Comparison of ENCODE assay signal across 15 cellular contexts in genomic region chr3:168616901-168617300, GRCh38.
DNase-seq lines count a peak whose midpoint lies in the region; ATAC-seq and TF ChIP-seq lines count a peak whose summit lies in the region.
"Had no signal": no experiment of that assay in that cellular context is flagged by ENCODE, and none has a peak within 500 bp of the region (broad histone marks: within the 10 kb centered on the region; RNA-seq: fewer than 3 reads in every experiment).

No MANE protein-coding gene starts in this region.

- H3K27ac Mint-ChIP-seq in glutamatergic neuron (ENCODE audit: unreplicated experiment): peak overlapping the region; percentile 81
- peak overlapping the region; percentile 23 for H3K27ac Mint-ChIP-seq in osteocyte (ENCODE audit: unreplicated experiment)
- H3K27ac Mint-ChIP-seq in CD4-positive, alpha-beta T cell: no peak overlapping the region

- H3K9me3 Mint-ChIP-seq in glutamatergic neuron (ENCODE audit: unreplicated experiment): peaks cover 2% of the 10 kb centered on the region
- H3K9me3 Mint-ChIP-seq in osteocyte (ENCODE audit: unreplicated experiment): no peaks in the 10 kb centered on the region
- no peaks in the 10 kb centered on the region for H3K9me3 Mint-ChIP-seq in CD4-positive, alpha-beta T cell

- no peak overlapping the region for H3K4me3 ChIP-seq in SK-N-SH (ENCODE audit: low read depth in 2 of 2, low read length in 1 of 2)
- H3K4me3 ChIP-seq: SJCRH30 had no signal

- 0 out of 2 replicates have a peak overlapping the region, but pooled peaks have one; percentile 1 for H2AFZ ChIP-seq in SK-N-SH (ENCODE audit: low read depth)

- peaks cover 2% of the 10 kb centered on the region for H3K27me3 Mint-ChIP-seq in glutamatergic neuron (ENCODE audit: unreplicated experiment)
- H3K27me3 Mint-ChIP-seq in osteocyte (ENCODE audit: unreplicated experiment): no peaks in the 10 kb centered on the region
- no peaks in the 10 kb centered on the region for H3K27me3 Mint-ChIP-seq in CD4-positive, alpha-beta T cell

- no peak for ATAC-seq in SK-N-SH treated with all-trans-retinoic acid at 6 μM for 48 hours
- no peak for ATAC-seq in CD4-positive, alpha-beta T cell (ENCODE audit: poor library complexity)
- ATAC-seq: PC-3 had no signal

- no peak for TF ChIP-seq EP300 in SK-N-SH (IDR thresholded peaks at IDR 0.05; ENCODE audit: borderline replicate concordance in 1 of 2, low read depth in 1 of 2, low read length in 1 of 2)

- TF ChIP-seq RAD21 in SK-N-SH (IDR thresholded peaks at IDR 0.05; ENCODE audit: low read length): no peak

- no peaks in the 10 kb centered on the region for H3K9me2 ChIP-seq in SK-N-SH

- no peaks in the 10 kb centered on the region for H3K27me3 ChIP-seq in SK-N-SH (ENCODE audit: insufficient read depth)
- no peaks in the 10 kb centered on the region for H3K27me3 ChIP-seq in CD4-positive, alpha-beta T cell (ENCODE audit: control insufficient read depth, insufficient read depth, low read length)
- H3K27me3 ChIP-seq: SJCRH30 had no signal

- H3K4me1 Mint-ChIP-seq in glutamatergic neuron (ENCODE audit: low read depth, unreplicated experiment) (peaks cover 57% of the 10 kb centered on the region), osteocyte (ENCODE audit: unreplicated experiment) (peaks cover 34% of the 10 kb centered on the region)
- no peaks in the 10 kb centered on the region for H3K4me1 Mint-ChIP-seq in CD4-positive, alpha-beta T cell (ENCODE audit: low read depth)

- H3K36me3 Mint-ChIP-seq in glutamatergic neuron (ENCODE audit: unreplicated experiment) (no peaks in the 10 kb centered on the region), osteocyte (ENCODE audit: unreplicated experiment) (no peaks in the 10 kb centered on the region)
- no peaks in the 10 kb centered on the region for H3K36me3 Mint-ChIP-seq in CD4-positive, alpha-beta T cell (ENCODE audit: low read depth)

- DNase-seq in SK-N-SH (no peak), NCI-H2081 treated with DMSO at 0.1 percent for 48 hours (lab: John Stamatoyannopoulos, UW) (peak; percentile 72), glutamatergic neuron (no peak), osteocyte (ENCODE audit: extremely low spot score, unreplicated experiment) (no peak), NCI-H1436 treated with DMSO at 0.1 percent for 48 hours (lab: John Stamatoyannopoulos, UW) (no peak), NCI-H2171 (lab: John Stamatoyannopoulos, UW) (no peak)
- no peak for DNase-seq in CD4-positive, alpha-beta T cell
- DNase-seq: C1 segment of cervical spinal cord, EL, NCI-H1417 treated with DMSO at 0.1 percent for 48 hours, NCI-H446, PC-3, SJCRH30, SW 1271 had no signal

- intact Hi-C loops in CD4-positive, alpha-beta T cell (cut with DNase I, micrococcal nuclease): no loop called here

- no peak overlapping the region for H3K27ac ChIP-seq in SK-N-SH (ENCODE audit: low read depth in 2 of 2, low read length in 1 of 2)
- H3K27ac ChIP-seq in CD4-positive, alpha-beta T cell (ENCODE audit: low read depth, low read length): no peak overlapping the region
- H3K27ac ChIP-seq: SJCRH30 had no signal

- no peaks in the 10 kb centered on the region for H3K79me2 ChIP-seq in SK-N-SH (ENCODE audit: insufficient read depth)

- H3K4me1 ChIP-seq in SK-N-SH (ENCODE audit: control insufficient read depth in 1 of 2, insufficient read depth in 2 of 2, low read depth in 1 of 2, low read length in 1 of 2): no peaks in the 10 kb centered on the region
- H3K4me1 ChIP-seq: SJCRH30 had no signal

- POLR2A ChIA-PET in SK-N-SH (lab: Yijun Ruan, JAX): no interaction called here
- POLR2A ChIA-PET in CD4-positive, alpha-beta T cell (lab: Charles Lee): no interaction called here

- CTCF ChIA-PET in SK-N-SH (lab: Yijun Ruan, JAX): interaction anchor here (0.7 to 3.1 kb wide), 5 partner anchors 44 to 405 kb away, joined by 3 to 14 read pairs (median 12); no protein-coding TSS in a partner anchor
- CTCF ChIA-PET in CD4-positive, alpha-beta T cell (lab: Charles Lee): no interaction called here

- H3K36me3 ChIP-seq in SK-N-SH (replicated peaks in 1 of 2; ENCODE audit: control insufficient read depth in 1 of 2, insufficient read depth in 2 of 2, low read length in 1 of 2): no peaks in the 10 kb centered on the region
- H3K36me3 ChIP-seq: SJCRH30 had no signal

- no peaks in the 10 kb centered on the region for H4K20me1 ChIP-seq in SK-N-SH (ENCODE audit: insufficient read depth)

- H3K4me3 Mint-ChIP-seq in glutamatergic neuron (ENCODE audit: unreplicated experiment) (no peak overlapping the region), osteocyte (ENCODE audit: unreplicated experiment) (no peak overlapping the region)
- H3K4me3 Mint-ChIP-seq in CD4-positive, alpha-beta T cell: no peak overlapping the region

- no peak overlapping the region for H3K4me2 ChIP-seq in SK-N-SH

- WGBS in SK-N-SH (ENCODE audit: low lambda C conversion rate): 57% methylated on average over 3 of the region's 3 CpGs

- TF ChIP-seq CTCF in SK-N-SH (IDR thresholded peaks at IDR 0.05): no peak
- TF ChIP-seq CTCF in glutamatergic neuron (IDR thresholded peaks at IDR 0.05; ENCODE audit: partially characterized antibody, unreplicated experiment): no peak
- no peak for TF ChIP-seq CTCF in osteocyte (IDR thresholded peaks at IDR 0.05)
- no peak for TF ChIP-seq CTCF in CD4-positive, alpha-beta T cell (IDR thresholded peaks at IDR 0.05)

- no peak overlapping the region for H3K9ac ChIP-seq in SK-N-SH

- H3F3A ChIP-seq in SK-N-SH (replicated peaks; ENCODE audit: insufficient read depth): no peaks in the 10 kb centered on the region

- H3K9me3 ChIP-seq in SK-N-SH: no peaks in the 10 kb centered on the region
- no peaks in the 10 kb centered on the region for H3K9me3 ChIP-seq in CD4-positive, alpha-beta T cell (ENCODE audit: control insufficient read depth, low read length)
- H3K9me3 ChIP-seq: SJCRH30 had no signal

TF ChIP-seq in SK-N-SH, 30 proteins besides CTCF, POLR2A, EP300 and RAD21:
- TF ChIP-seq ELF1 (IDR thresholded peaks at IDR 0.05) (no peak), FOXM1 (IDR thresholded peaks at IDR 0.05; ENCODE audit: low read depth) (no peak), MEF2A (IDR thresholded peaks at IDR 0.05; ENCODE audit: borderline replicate concordance, low read depth) (no peak), MXI1 (IDR thresholded peaks at IDR 0.05; ENCODE audit: low read depth, low read length) (no peak), EZH2phosphoT487 (IDR thresholded peaks at IDR 0.05; ENCODE audit: borderline replicate concordance, low read depth) (no peak)

TF ChIP-seq in SK-N-SH treated with all-trans-retinoic acid at 6 μM for 48 hours, 23 proteins besides CTCF, POLR2A, EP300 and RAD21 (continues in another document):
- no peak for TF ChIP-seq GLIS3 (CRISPR knock-in tag; IDR thresholded peaks at IDR 0.05)
- no peak for TF ChIP-seq CSDC2 (CRISPR knock-in tag; IDR thresholded peaks at IDR 0.05)
- no peak for TF ChIP-seq CSRNP3 (CRISPR knock-in tag; IDR thresholded peaks at IDR 0.05)
- no peak for TF ChIP-seq CREB5 (CRISPR knock-in tag; IDR thresholded peaks at IDR 0.05; ENCODE audit: low read depth)
- TF ChIP-seq ZNF8 (CRISPR knock-in tag; IDR thresholded peaks at IDR 0.05): no peak
- no peak for TF ChIP-seq TOX (CRISPR knock-in tag; IDR thresholded peaks at IDR 0.05; ENCODE audit: borderline replicate concordance)
- TF ChIP-seq ZFP3 (CRISPR knock-in tag; IDR thresholded peaks at IDR 0.05): no peak
- no peak for TF ChIP-seq BACH2 (CRISPR knock-in tag; IDR thresholded peaks at IDR 0.05; ENCODE audit: borderline replicate concordance)
- TF ChIP-seq ZC3H10 (CRISPR knock-in tag; IDR thresholded peaks at IDR 0.05): no peak
- no peak for TF ChIP-seq TSHZ2 (CRISPR knock-in tag; IDR thresholded peaks at IDR 0.05)
